ENCODE assay signal across 11 cellular contexts in the genomic region with DNA sequence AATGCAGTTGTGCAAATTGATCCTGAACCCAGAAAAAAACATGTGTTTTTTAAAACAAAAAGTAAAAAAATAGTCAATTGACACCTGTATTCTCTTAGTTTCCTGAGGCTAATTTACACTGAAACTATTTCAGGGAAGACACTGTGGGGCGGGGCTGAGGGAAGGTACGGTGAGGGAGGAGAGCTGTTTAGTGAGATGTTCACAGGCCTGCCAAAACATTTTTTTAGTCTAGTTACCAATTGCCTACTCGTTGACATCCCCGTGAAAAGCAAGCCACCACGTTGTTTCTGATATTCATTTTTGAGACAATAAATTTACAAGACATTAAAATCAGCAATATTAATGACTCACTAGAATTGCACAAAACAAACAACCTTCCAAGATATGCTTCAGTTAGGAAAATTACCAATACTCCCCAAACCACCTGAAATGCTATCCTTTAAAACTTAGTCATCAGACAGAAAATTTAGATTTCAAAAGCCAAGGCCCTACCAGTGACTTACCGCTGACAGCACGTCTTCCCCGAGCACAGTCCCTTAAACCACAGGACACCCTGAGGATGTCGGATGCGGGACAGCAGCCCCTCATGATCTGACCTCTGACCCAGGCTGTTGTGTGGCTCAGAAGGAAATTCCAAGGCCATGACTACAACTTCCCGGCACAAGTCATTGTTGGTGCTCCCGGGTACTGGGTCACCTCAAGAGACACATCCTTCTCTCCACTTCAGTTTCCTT.
DNase-seq lines count a peak whose midpoint lies in the region; ATAC-seq and TF ChIP-seq lines count a peak whose summit lies in the region.
"Had no signal": no experiment of that assay in that cellular context is flagged by ENCODE, and none has a peak within 500 bp of the region (broad histone marks: within the 10 kb centered on the region; RNA-seq: fewer than 3 reads in every experiment).

No MANE protein-coding gene starts in this region.

- peaks cover 49% of the 10 kb centered on the region for H3K4me1 Mint-ChIP-seq in neural crest cell

- H3K36me3 ChIP-seq in ES-I3 (ENCODE audit: insufficient read depth, low read length) (no peaks in the 10 kb centered on the region), RWPE2 (ENCODE audit: low read depth) (no peaks in the 10 kb centered on the region)

- H3K27me3 Mint-ChIP-seq in neural crest cell (ENCODE audit: low read depth), result no peaks in the 10 kb centered on the region
- H3K27me3 Mint-ChIP-seq: activated naive CD8-positive, alpha-beta T cell treated with anti-CD3 and anti-CD28 coated beads, Interleukin-2, amount 50 U/mL, for 24 hours; progenitor cell of endocrine pancreas had no signal

- peak overlapping the region; percentile 79 for H3K27ac Mint-ChIP-seq in neural crest cell (ENCODE audit: unreplicated experiment)
- H3K27ac Mint-ChIP-seq: activated naive CD8-positive, alpha-beta T cell treated with anti-CD3 and anti-CD28 coated beads, Interleukin-2, amount 50 U/mL, for 24 hours; progenitor cell of endocrine pancreas had no signal

- no peaks in the 10 kb centered on the region for H3K27me3 ChIP-seq in RWPE2 (ENCODE audit: insufficient read depth, poor library complexity, severe bottlenecking)

- no peaks in the 10 kb centered on the region for H3K9me3 ChIP-seq in ES-I3 (ENCODE audit: control insufficient read depth, insufficient read depth, low read length)
- no peaks in the 10 kb centered on the region for H3K9me3 ChIP-seq in RWPE2 (ENCODE audit: severe bottlenecking)

- no peak for TF ChIP-seq CTCF in RWPE2 (IDR thresholded peaks at IDR 0.05; ENCODE audit: poor library complexity, severe bottlenecking)
- TF ChIP-seq CTCF in neural crest cell (conservative IDR thresholded peaks at IDR 0.05), result no peak

- peak overlapping the region; percentile 92 for H3K27ac ChIP-seq in RWPE2 (ENCODE audit: poor library complexity, severe bottlenecking)

- H3K36me3 Mint-ChIP-seq in neural crest cell (ENCODE audit: low read depth), result peaks cover 16% of the 10 kb centered on the region

- H3K9me3 Mint-ChIP-seq in neural crest cell, result no peaks in the 10 kb centered on the region
- H3K9me3 Mint-ChIP-seq: activated naive CD8-positive, alpha-beta T cell treated with anti-CD3 and anti-CD28 coated beads, Interleukin-2, amount 50 U/mL, for 24 hours had no signal

- H3K4me3 ChIP-seq in RWPE2 (ENCODE audit: severe bottlenecking), result no peak overlapping the region

- ATAC-seq in RWPE2 (ENCODE audit: low read depth) (peak; percentile 92), HG02763 (IDR thresholded peaks at IDR 0.05; ENCODE audit: unreplicated experiment) (no peak), GM18498 (IDR thresholded peaks at IDR 0.05; ENCODE audit: unreplicated experiment) (no peak)
- ATAC-seq: activated naive CD8-positive, alpha-beta T cell treated with anti-CD3 and anti-CD28 coated beads, Interleukin-2, amount 50 U/mL, for 24 hours had no signal

- peaks cover 26% of the 10 kb centered on the region for H3K4me1 ChIP-seq in ES-I3 (ENCODE audit: insufficient read depth, low read length)
- peaks cover 24% of the 10 kb centered on the region for H3K4me1 ChIP-seq in RWPE2 (ENCODE audit: insufficient read depth, poor library complexity, severe bottlenecking)

- H3K4me3 Mint-ChIP-seq in neural crest cell, result peak overlapping the region; percentile 50
- H3K4me3 Mint-ChIP-seq: activated naive CD8-positive, alpha-beta T cell treated with anti-CD3 and anti-CD28 coated beads, Interleukin-2, amount 50 U/mL, for 24 hours had no signal

- peak overlapping the region; percentile 20 for H3K9ac ChIP-seq in ES-I3 (ENCODE audit: low read depth, low read length)

- DNase-seq in RWPE2 (ENCODE audit: low spot score), result peak; percentile 79
- peak; percentile 42 for DNase-seq in fibroblast of peridontal ligament (ENCODE audit: extremely low read depth)
- peak; percentile 15 for DNase-seq in neural crest cell (ENCODE audit: low read depth, low spot score)
- no peak for DNase-seq in NCI-H146 (lab: John Stamatoyannopoulos, UW)
- no peak for DNase-seq in hypothalamus (lab: John Stamatoyannopoulos, UW)
- DNase-seq: activated naive CD8-positive, alpha-beta T cell treated with anti-CD3 and anti-CD28 coated beads, Interleukin-2, amount 50 U/mL, for 24 hours; DMS 273 treated with DMSO at 0.1 percent for 48 hours had no signal

Comparison
In these comparisons a context has a peak if more than half of its experiments do, and no peak if none do; other contexts are left out.
1. DNase-seq: peak in RWPE2 (single experiment), fibroblast of peridontal ligament (single experiment) and neural crest cell (single experiment); none in NCI-H146 (single experiment) and hypothalamus (0 of 51).